ENCODE assay signal across 9 cellular contexts in genomic region chr15:48925714-48926223, GRCh38. TPM values are rescaled to one million over a fixed set of nuclear protein-coding genes. Genes with fewer than 3 reads are reported as not detected.
DNase-seq lines count a peak whose midpoint lies in the region; TF ChIP-seq lines count a peak whose summit lies in the region.
"Had no signal": no experiment of that assay in that cellular context is flagged by ENCODE, and none has a peak within 500 bp of the region (broad histone marks: within the 10 kb centered on the region; RNA-seq: fewer than 3 reads in every experiment).

No MANE protein-coding gene starts in this region.

- H3K9ac ChIP-seq in Loucy (ENCODE audit: low read depth, low read length, poor library complexity, severe bottlenecking): no peak overlapping the region

- H3K36me3 ChIP-seq in Loucy (ENCODE audit: insufficient read depth, low read length) (no peaks in the 10 kb centered on the region), kidney epithelial cell (ENCODE audit: control insufficient read depth, insufficient read depth, low read length) (no peaks in the 10 kb centered on the region), Peyer's patch (no peaks in the 10 kb centered on the region), right atrium auricular region (no peaks in the 10 kb centered on the region)

- H3K4me1 ChIP-seq in Loucy (ENCODE audit: insufficient read depth, low read length, poor library complexity, severe bottlenecking): peaks cover 25% of the 10 kb centered on the region
- H3K4me1 ChIP-seq in Peyer's patch: no peaks in the 10 kb centered on the region
- H3K4me1 ChIP-seq in right atrium auricular region: peaks cover 0 to 12% of the 10 kb centered on the region in 2 donors

- peak overlapping the region; percentile 53 for H3K4me2 ChIP-seq in Loucy (ENCODE audit: low read depth, low read length, poor library complexity, severe bottlenecking)

- H3K36me3 Mint-ChIP-seq in activated T-helper 2 cell treated with anti-CD3 and anti-CD28 coated beads, Interferon-gamma antibody, Interleukin-2, Interleukin-4, amounts not matched to agents 10 μg/mL and 5 μg/mL and 100 μg/mL, durations not matched to agents 14 hours and 24 hours and 36 hours (ENCODE audit: low read depth): peaks cover 44% of the 10 kb centered on the region
- H3K36me3 Mint-ChIP-seq: T-cell had no signal

- DNase-seq in DMS153 (lab: John Stamatoyannopoulos, UW) (peak; percentile 66), kidney epithelial cell (ENCODE audit: low read depth) (peak; percentile 77), Peyer's patch (no peak), right atrium auricular region (ENCODE audit: low spot score) (no peak)
- no peak for DNase-seq in activated T-helper 2 cell treated with anti-CD3 and anti-CD28 coated beads, Interferon-gamma antibody, Interleukin-2, Interleukin-4, amounts not matched to agents 10 μg/mL and 5 μg/mL and 100 μg/mL, durations not matched to agents 14 hours and 24 hours and 36 hours (ENCODE audit: low spot score)
- no peak for DNase-seq in central memory CD4-positive, alpha-beta T cell
- DNase-seq in activated effector memory CD4-positive, alpha-beta T cell treated with anti-CD3 and anti-CD28 coated beads, Interleukin-2, amount 50 U/mL, for 16 hours: no peak
- DNase-seq: T-cell had no signal

- H3K4me1 Mint-ChIP-seq in activated T-helper 2 cell treated with anti-CD3 and anti-CD28 coated beads, Interferon-gamma antibody, Interleukin-2, Interleukin-4, amounts not matched to agents 10 μg/mL and 5 μg/mL and 100 μg/mL, durations not matched to agents 14 hours and 24 hours and 36 hours (ENCODE audit: low read depth): peaks cover 74% of the 10 kb centered on the region
- H3K4me1 Mint-ChIP-seq: T-cell had no signal

- no peaks in the 10 kb centered on the region for H3K27me3 ChIP-seq in Loucy (ENCODE audit: insufficient read depth, low read length, poor library complexity, severe bottlenecking)
- H3K27me3 ChIP-seq in kidney epithelial cell (ENCODE audit: control insufficient read depth, insufficient read depth, low read length): no peaks in the 10 kb centered on the region
- no peaks in the 10 kb centered on the region for H3K27me3 ChIP-seq in Peyer's patch
- no peaks in the 10 kb centered on the region for H3K27me3 ChIP-seq in right atrium auricular region

- intact Hi-C loops in activated T-helper 2 cell treated with anti-CD3 and anti-CD28 coated beads, Interferon-gamma antibody, Interleukin-2, Interleukin-4, amounts not matched to agents 10 μg/mL and 5 μg/mL and 100 μg/mL, durations not matched to agents 14 hours and 24 hours and 36 hours (cut with micrococcal nuclease): loop anchor here (1.0 to 5.0 kb wide), 5 partner anchors 15 to 1212 kb away; partner anchors contain the start of gene EID1

- TF ChIP-seq CTCF in Loucy (conservative IDR thresholded peaks at IDR 0.05; ENCODE audit: low read length) (no peak), kidney epithelial cell (IDR thresholded peaks at IDR 0.05; ENCODE audit: insufficient read depth, low read length, poor library complexity, severe bottlenecking) (no peak), Peyer's patch (IDR thresholded peaks at IDR 0.05) (no peak), right atrium auricular region (IDR thresholded peaks at IDR 0.05) (no peak)

- no peaks in the 10 kb centered on the region for H3F3A ChIP-seq in Loucy (ENCODE audit: low read depth)

- H3K9me3 ChIP-seq in Loucy (ENCODE audit: insufficient read depth, low read depth, low read length) (no peaks in the 10 kb centered on the region), Peyer's patch (no peaks in the 10 kb centered on the region), right atrium auricular region (no peaks in the 10 kb centered on the region)

- H3K4me3 ChIP-seq in Loucy (ENCODE audit: low read length, poor library complexity, severe bottlenecking): no peak overlapping the region
- H3K4me3 ChIP-seq in kidney epithelial cell (ENCODE audit: low read depth, low read length): no peak overlapping the region
- H3K4me3 ChIP-seq in Peyer's patch: no peak overlapping the region
- no peak overlapping the region for H3K4me3 ChIP-seq in right atrium auricular region

- peak overlapping the region; percentile 30 for H3K4me3 Mint-ChIP-seq in activated T-helper 2 cell treated with anti-CD3 and anti-CD28 coated beads, Interferon-gamma antibody, Interleukin-2, Interleukin-4, amounts not matched to agents 10 μg/mL and 5 μg/mL and 100 μg/mL, durations not matched to agents 14 hours and 24 hours and 36 hours (ENCODE audit: low read depth)
- H3K4me3 Mint-ChIP-seq: T-cell had no signal

- peaks cover 14% of the 10 kb centered on the region for H3K9me3 Mint-ChIP-seq in activated T-helper 2 cell treated with anti-CD3 and anti-CD28 coated beads, Interferon-gamma antibody, Interleukin-2, Interleukin-4, amounts not matched to agents 10 μg/mL and 5 μg/mL and 100 μg/mL, durations not matched to agents 14 hours and 24 hours and 36 hours
- H3K9me3 Mint-ChIP-seq: T-cell had no signal

- H3K79me2 ChIP-seq in Loucy (ENCODE audit: insufficient read depth, low read length): no peaks in the 10 kb centered on the region

- H3K27ac ChIP-seq in Peyer's patch: no peak overlapping the region
- H3K27ac ChIP-seq in right atrium auricular region: peak overlapping the region in 1 of 2 donors; percentile 63

- no peaks in the 10 kb centered on the region for H4K20me1 ChIP-seq in Loucy (ENCODE audit: insufficient read depth, low read length, poor library complexity, severe bottlenecking)

- H3K27me3 Mint-ChIP-seq in activated T-helper 2 cell treated with anti-CD3 and anti-CD28 coated beads, Interferon-gamma antibody, Interleukin-2, Interleukin-4, amounts not matched to agents 10 μg/mL and 5 μg/mL and 100 μg/mL, durations not matched to agents 14 hours and 24 hours and 36 hours (ENCODE audit: low read depth): no peaks in the 10 kb centered on the region

- H3K9me2 ChIP-seq in Loucy (replicated peaks; ENCODE audit: low read depth, low read length): no peaks in the 10 kb centered on the region

- peak overlapping the region; percentile 97 for H3K27ac Mint-ChIP-seq in activated T-helper 2 cell treated with anti-CD3 and anti-CD28 coated beads, Interferon-gamma antibody, Interleukin-2, Interleukin-4, amounts not matched to agents 10 μg/mL and 5 μg/mL and 100 μg/mL, durations not matched to agents 14 hours and 24 hours and 36 hours
- H3K27ac Mint-ChIP-seq: T-cell had no signal

- no peak for TF ChIP-seq POLR2A in Peyer's patch (IDR thresholded peaks at IDR 0.05)

- no peak overlapping the region for H2AFZ ChIP-seq in Loucy (ENCODE audit: low read length)

RNA-seq across cellular contexts. Expression of gene SHC4, which starts 38.0 kb away (rescaled TPM):
- 8.3 and 8.9 TPM in 2 replicates for total RNA-seq in activated T-helper 2 cell treated with anti-CD3 and anti-CD28 coated beads, Interferon-gamma antibody, Interleukin-2, Interleukin-4, amounts not matched to agents 10 μg/mL and 5 μg/mL and 100 μg/mL, durations not matched to agents 14 hours and 24 hours and 36 hours
- total RNA-seq in kidney epithelial cell (3.3 and 4.2 TPM in 2 replicates), Peyer's patch (under 1 TPM in 1 of 4 donors, not detected in 3; 0.66 TPM), right atrium auricular region (1 to 10 TPM; 4.9 to 5.3 TPM)

RNA-seq across cellular contexts. Expression of gene EID1, which starts 47.8 kb away (rescaled TPM):
- 168 and 202 TPM in 2 replicates for total RNA-seq in activated T-helper 2 cell treated with anti-CD3 and anti-CD28 coated beads, Interferon-gamma antibody, Interleukin-2, Interleukin-4, amounts not matched to agents 10 μg/mL and 5 μg/mL and 100 μg/mL, durations not matched to agents 14 hours and 24 hours and 36 hours
- total RNA-seq in kidney epithelial cell (105 and 134 TPM in 2 replicates), Peyer's patch (100 to 1,000 TPM in 1 of 4 donors, 10 to 100 TPM in 3; 70.8 to 113 (median 80.6) TPM), right atrium auricular region (100 to 1,000 TPM; 369 to 524 TPM)

Comparison
In these comparisons a context has a peak if more than half of its experiments do, and no peak if none do; other contexts are left out.
1. DNase-seq: peak in DMS153 (single experiment) and kidney epithelial cell (single experiment); none in activated T-helper 2 cell treated with anti-CD3 and anti-CD28 coated beads, Interferon-gamma antibody, Interleukin-2, Interleukin-4, amounts not matched to agents 10 μg/mL and 5 μg/mL and 100 μg/mL, durations not matched to agents 14 hours and 24 hours and 36 hours (single experiment), central memory CD4-positive, alpha-beta T cell (single experiment), Peyer's patch (0 of 3), activated effector memory CD4-positive, alpha-beta T cell treated with anti-CD3 and anti-CD28 coated beads, Interleukin-2, amount 50 U/mL, for 16 hours (single experiment) and right atrium auricular region (single experiment).